In genomic region chr16:11698271-11698689, GRCh38 we compare ENCODE assay signal across 12 cellular contexts. TPM values are rescaled to one million over a fixed set of nuclear protein-coding genes. Genes with fewer than 3 reads are reported as not detected.
DNase-seq lines count a peak whose midpoint lies in the region; ATAC-seq and TF ChIP-seq lines count a peak whose summit lies in the region.
"Had no signal": no experiment of that assay in that cellular context is flagged by ENCODE, and none has a peak within 500 bp of the region (broad histone marks: within the 10 kb centered on the region; RNA-seq: fewer than 3 reads in every experiment).

No MANE protein-coding gene starts in this region.

- no peak overlapping the region for H2AFZ ChIP-seq in SK-N-SH (ENCODE audit: low read depth)

- WGBS in SK-N-SH (ENCODE audit: low lambda C conversion rate), result 85% methylated on average over 7 of the region's 7 CpGs

- ATAC-seq in GM19035 (IDR thresholded peaks at IDR 0.05; ENCODE audit: unreplicated experiment), result no peak

- peak; percentile 28; the same call in 1 of the 2 replicates for TF ChIP-seq CTCF in SK-N-SH (IDR thresholded peaks at IDR 0.05)

- H3K36me3 Mint-ChIP-seq in activated CD4-positive, alpha-beta T cell treated with anti-CD3 and anti-CD28 coated beads, Interleukin-2, amount 10 ng/mL, durations not matched to agents 24 days and 14 days (ENCODE audit: low read depth), result peaks cover 59% of the 10 kb centered on the region

- peaks cover 22% of the 10 kb centered on the region; the same call in 1 of the 2 replicates for H3K79me2 ChIP-seq in SK-N-SH (ENCODE audit: insufficient read depth)

- no peak overlapping the region for H3K9ac ChIP-seq in SK-N-SH

- CTCF ChIA-PET in SK-N-SH (lab: Yijun Ruan, JAX), result interaction anchor here (0.6 to 2.1 kb wide), 4 partner anchors 16 to 302 kb away, joined by 3 to 12 read pairs (median 5); no protein-coding TSS in a partner anchor

- peak overlapping the region; percentile 65 for H3K27ac Mint-ChIP-seq in activated CD4-positive, alpha-beta T cell treated with anti-CD3 and anti-CD28 coated beads, Interleukin-2, amount 10 ng/mL, durations not matched to agents 24 days and 14 days

- no peaks in the 10 kb centered on the region for H3K9me3 ChIP-seq in SK-N-SH
- H3K9me3 ChIP-seq: Peyer's patch had no signal

- POLR2A ChIA-PET in SK-N-SH (lab: Yijun Ruan, JAX), result no interaction called here

- H3F3A ChIP-seq in SK-N-SH (replicated peaks; ENCODE audit: insufficient read depth), result no peaks in the 10 kb centered on the region

- H3K4me2 ChIP-seq in SK-N-SH, result no peak overlapping the region

- intact Hi-C loops in activated CD4-positive, alpha-beta T cell treated with anti-CD3 and anti-CD28 coated beads, Interleukin-2, amount 10 ng/mL, durations not matched to agents 24 days and 14 days (cut with micrococcal nuclease), result no loop called here

- no peak overlapping the region for H3K4me3 Mint-ChIP-seq in activated CD4-positive, alpha-beta T cell treated with anti-CD3 and anti-CD28 coated beads, Interleukin-2, amount 10 ng/mL, durations not matched to agents 24 days and 14 days

- no peaks in the 10 kb centered on the region for H3K27me3 ChIP-seq in SK-N-SH (ENCODE audit: insufficient read depth)
- H3K27me3 ChIP-seq: Peyer's patch had no signal

- no peak overlapping the region for H3K4me3 ChIP-seq in SK-N-SH (ENCODE audit: low read depth in 2 of 2, low read length in 1 of 2)
- H3K4me3 ChIP-seq: Peyer's patch had no signal

- peaks cover 23 to 49% of the 10 kb centered on the region in 2 experiments for H3K36me3 ChIP-seq in SK-N-SH (replicated peaks in 1 of 2; ENCODE audit: control insufficient read depth in 1 of 2, insufficient read depth in 2 of 2, low read length in 1 of 2)

- no peaks in the 10 kb centered on the region for H4K20me1 ChIP-seq in SK-N-SH (ENCODE audit: insufficient read depth)

- 0 out of 2 replicates have a peak, but pooled peaks have one; percentile 10 for TF ChIP-seq RAD21 in SK-N-SH (IDR thresholded peaks at IDR 0.05; ENCODE audit: low read length)

- no peaks in the 10 kb centered on the region for H3K27me3 Mint-ChIP-seq in activated CD4-positive, alpha-beta T cell treated with anti-CD3 and anti-CD28 coated beads, Interleukin-2, amount 10 ng/mL, durations not matched to agents 24 days and 14 days

- no peaks in the 10 kb centered on the region for H3K9me2 ChIP-seq in SK-N-SH

- H3K4me1 Mint-ChIP-seq in activated CD4-positive, alpha-beta T cell treated with anti-CD3 and anti-CD28 coated beads, Interleukin-2, amount 10 ng/mL, durations not matched to agents 24 days and 14 days, result peaks cover 46% of the 10 kb centered on the region

- no peaks in the 10 kb centered on the region; a peak in 1 of 4 replicates for H3K4me1 ChIP-seq in SK-N-SH (ENCODE audit: control insufficient read depth in 1 of 2, insufficient read depth in 2 of 2, low read depth in 1 of 2, low read length in 1 of 2)
- H3K4me1 ChIP-seq: Peyer's patch had no signal

- H3K27ac ChIP-seq in SK-N-SH (ENCODE audit: low read depth in 2 of 2, low read length in 1 of 2) (no peak overlapping the region), cingulate gyrus (ENCODE audit: low read depth, low read length) (peak overlapping the region; percentile 69)
- H3K27ac ChIP-seq: HL-60, Peyer's patch had no signal

- TF ChIP-seq EP300 in SK-N-SH (IDR thresholded peaks at IDR 0.05; ENCODE audit: borderline replicate concordance in 1 of 2, low read depth in 1 of 2, low read length in 1 of 2), result no peak

- H3K9me3 Mint-ChIP-seq in activated CD4-positive, alpha-beta T cell treated with anti-CD3 and anti-CD28 coated beads, Interleukin-2, amount 10 ng/mL, durations not matched to agents 24 days and 14 days, result no peaks in the 10 kb centered on the region

- DNase-seq in activated CD4-positive, alpha-beta T cell treated with anti-CD3 and anti-CD28 coated beads, Interleukin-2, amount 10 ng/mL, durations not matched to agents 24 days and 14 days, result peak; percentile 61
- no peak for DNase-seq in activated CD4-positive, alpha-beta T cell treated with anti-CD3 and anti-CD28 coated beads for 1 hour
- no peak for DNase-seq in SK-N-SH
- DNase-seq in stimulated activated CD4-positive, alpha-beta T cell treated with anti-CD3 and anti-CD28 coated beads, Interleukin-2, amount 100 ng/mL, for 4 hours (ENCODE audit: low read depth), result peak; percentile 8
- no peak for DNase-seq in superior temporal gyrus (ENCODE audit: extremely low spot score)
- DNase-seq in NCI-H1694 treated with DMSO at 0.1 percent for 48 hours (lab: John Stamatoyannopoulos, UW), result no peak
- DNase-seq: aorta, C1 segment of cervical spinal cord, Peyer's patch had no signal

TF ChIP-seq in SK-N-SH, 30 proteins besides CTCF, POLR2A, EP300 and RAD21:
- TF ChIP-seq YY1 (IDR thresholded peaks at IDR 0.05; ENCODE audit: low read depth) (no peak), TCF12 (IDR thresholded peaks at IDR 0.05) (no peak), FOSL2 (IDR thresholded peaks at IDR 0.05; ENCODE audit: borderline replicate concordance, low read depth) (no peak), USF2 (IDR thresholded peaks at IDR 0.05; ENCODE audit: borderline replicate concordance, low read depth, low read length) (no peak), NFIC (IDR thresholded peaks at IDR 0.05; ENCODE audit: borderline replicate concordance) (no peak), SMC3 (IDR thresholded peaks at IDR 0.05; ENCODE audit: low read depth, low read length) (no peak), TAF1 (IDR thresholded peaks at IDR 0.05; ENCODE audit: borderline replicate concordance, low read depth, low read length) (no peak), GATA2 (CRISPR knock-in tag; IDR thresholded peaks at IDR 0.05) (no peak), TEAD4 (IDR thresholded peaks at IDR 0.05; ENCODE audit: borderline replicate concordance, insufficient read depth) (no peak), RFX5 (IDR thresholded peaks at IDR 0.05; ENCODE audit: low read length) (no peak), ELF1 (IDR thresholded peaks at IDR 0.05) (no peak), SIN3A (IDR thresholded peaks at IDR 0.05; ENCODE audit: borderline replicate concordance, low read depth, low read length) (no peak), MEF2A (IDR thresholded peaks at IDR 0.05; ENCODE audit: borderline replicate concordance, low read depth) (no peak), RXRA (IDR thresholded peaks at IDR 0.05; ENCODE audit: borderline replicate concordance, low read depth) (no peak), EZH2phosphoT487 (IDR thresholded peaks at IDR 0.05; ENCODE audit: borderline replicate concordance, low read depth) (no peak), CHD2 (IDR thresholded peaks at IDR 0.05; ENCODE audit: low read length, partially characterized antibody) (no peak), MXI1 (IDR thresholded peaks at IDR 0.05; ENCODE audit: low read depth, low read length) (no peak)
TF ChIP-seq in SK-N-SH: peak in this region for 0.

RNA-seq across cellular contexts. Expression of gene SNN, which starts 30.0 kb away (rescaled TPM):
- total RNA-seq in activated CD4-positive, alpha-beta T cell treated with anti-CD3 and anti-CD28 coated beads, Interleukin-2, amount 10 ng/mL, durations not matched to agents 24 days and 14 days, result 8.3 and 9.1 TPM in 2 replicates
- 15.4 and 15.8 TPM in 2 replicates for polyA plus RNA-seq in SK-N-SH (2012; rRNA removed)
- polyA plus RNA-seq in SK-N-SH (2012; cell fraction: cytosol; rRNA removed), result 12.8 and 15.4 TPM in 2 replicates
- polyA plus RNA-seq in SK-N-SH (2012; cell fraction: nucleus; rRNA removed), result 7.2 and 10.5 TPM in 2 replicates

RNA-seq across cellular contexts. Expression of gene TXNDC11, which starts 44.4 kb away (rescaled TPM):
- 41.7 and 43.6 TPM in 2 replicates for total RNA-seq in activated CD4-positive, alpha-beta T cell treated with anti-CD3 and anti-CD28 coated beads, Interleukin-2, amount 10 ng/mL, durations not matched to agents 24 days and 14 days
- 37.0 and 39.6 TPM in 2 replicates for polyA plus RNA-seq in SK-N-SH (2012; rRNA removed)
- polyA plus RNA-seq in SK-N-SH (2012; cell fraction: cytosol; rRNA removed), result 27.5 and 32.6 TPM in 2 replicates
- polyA plus RNA-seq in SK-N-SH (2012; cell fraction: nucleus; rRNA removed), result 39.7 and 55.5 TPM in 2 replicates

Comparison
In these comparisons a context has a peak if more than half of its experiments do, and no peak if none do; other contexts are left out.
1. DNase-seq: peak in activated CD4-positive, alpha-beta T cell treated with anti-CD3 and anti-CD28 coated beads, Interleukin-2, amount 10 ng/mL, durations not matched to agents 24 days and 14 days (single experiment) and stimulated activated CD4-positive, alpha-beta T cell treated with anti-CD3 and anti-CD28 coated beads, Interleukin-2, amount 100 ng/mL, for 4 hours (single experiment); none in activated CD4-positive, alpha-beta T cell treated with anti-CD3 and anti-CD28 coated beads for 1 hour (single experiment), SK-N-SH (single experiment), superior temporal gyrus (single experiment) and NCI-H1694 treated with DMSO at 0.1 percent for 48 hours (single experiment).